ENCODE assay signal across 7 cellular contexts in genomic region chr14:66401447-66402095, GRCh38.
DNase-seq lines count a peak whose midpoint lies in the region; ATAC-seq and TF ChIP-seq lines count a peak whose summit lies in the region.

No MANE protein-coding gene starts in this region.

- intact Hi-C loops in aorta (cut with DNase I): loop anchor here (2.0 kb wide), 2 partner anchors 41 to 43 kb away; no protein-coding TSS in a partner anchor

- TF ChIP-seq CTCF in GM13977 (IDR thresholded peaks at IDR 0.05; ENCODE audit: extremely low read depth, insufficient read depth, missing control alignments): peak; percentile 59
- TF ChIP-seq CTCF in epithelial cell of esophagus (IDR thresholded peaks at IDR 0.05; ENCODE audit: insufficient read depth, low read depth, low read length, missing control alignments): peak; percentile 67
- peak; percentile 68 for TF ChIP-seq CTCF in retinal pigment epithelial cell (conservative IDR thresholded peaks at IDR 0.05; ENCODE audit: low read depth, low read length)

- in situ Hi-C loops in GM13977 (cut with MboI; ENCODE audit: low pct_unique_long_range_greater_than_20kb, low sequenced_read_pairs, unreplicated experiment): no loop called here

- no peak overlapping the region for H3K27ac ChIP-seq in aorta (ENCODE audit: low read depth in 1 of 2, low read length in 2 of 2)

- peaks cover 0 to 10% of the 10 kb centered on the region in 2 donors for H3K4me1 ChIP-seq in aorta (ENCODE audit: control insufficient read depth in 1 of 2, insufficient read depth in 2 of 2, low read length in 2 of 2)

- H3K4me1 Mint-ChIP-seq in effector memory CD8-positive, alpha-beta T cell (ENCODE audit: low read depth in 2 of 2): no peaks in the 10 kb centered on the region

- no peaks in the 10 kb centered on the region for H3K36me3 ChIP-seq in aorta (ENCODE audit: control insufficient read depth in 1 of 2, insufficient read depth in 2 of 2, low read length in 1 of 2)

- H3K36me3 Mint-ChIP-seq in effector memory CD8-positive, alpha-beta T cell (ENCODE audit: insufficient read depth): no peaks in the 10 kb centered on the region

- H3K4me3 ChIP-seq in epithelial cell of esophagus (ENCODE audit: low read length) (no peak overlapping the region), retinal pigment epithelial cell (ENCODE audit: low read length) (no peak overlapping the region), aorta (ENCODE audit: low read length in 2 of 2) (no peak overlapping the region)

- H3K4me3 Mint-ChIP-seq in effector memory CD8-positive, alpha-beta T cell: no peak overlapping the region

- H3K9me3 Mint-ChIP-seq in effector memory CD8-positive, alpha-beta T cell: no peaks in the 10 kb centered on the region

- no peaks in the 10 kb centered on the region for H3K9me3 ChIP-seq in aorta (ENCODE audit: control insufficient read depth, low read length)

- H3K27me3 ChIP-seq in aorta (ENCODE audit: control insufficient read depth in 1 of 2, insufficient read depth in 2 of 2, low read length in 1 of 2): no peaks in the 10 kb centered on the region

- H3K27ac Mint-ChIP-seq in effector memory CD8-positive, alpha-beta T cell: no peak overlapping the region

- ATAC-seq in effector memory CD8-positive, alpha-beta T cell (replicated peaks): no peak
- ATAC-seq in aorta (ENCODE audit: low FRiP score): no peak

- 32 to 54% methylated on average over 1 of the region's 1 CpG for WGBS in aorta, 2 donors

- no peaks in the 10 kb centered on the region for H3K27me3 Mint-ChIP-seq in effector memory CD8-positive, alpha-beta T cell

- DNase-seq in GM13977 (ENCODE audit: low spot score): no peak
- peak; percentile 1 for DNase-seq in NCI-H460 (ENCODE audit: extremely low read depth, low read depth)
- DNase-seq in epithelial cell of esophagus (ENCODE audit: low read depth): peak; percentile 39
- DNase-seq in retinal pigment epithelial cell (ENCODE audit: low read depth): no peak
- no peak for DNase-seq in effector memory CD8-positive, alpha-beta T cell
- no peak for DNase-seq in aorta
- no peak for DNase-seq in mesenteric fat pad (ENCODE audit: low spot score)

Comparison
In these comparisons a context has a peak if more than half of its experiments do, and no peak if none do; other contexts are left out.
1. DNase-seq: peak in NCI-H460 (single experiment) and epithelial cell of esophagus (single experiment); none in GM13977 (single experiment), retinal pigment epithelial cell (single experiment), effector memory CD8-positive, alpha-beta T cell (0 of 3), aorta (0 of 2) and mesenteric fat pad (single experiment).
2. Peak in every context shown above with its lines, with median percentiles within 50 percentile points of each other: CTCF ChIP-seq.